ENCODE assay signal across 19 cellular contexts in genomic region chr6:157268396-157268795, GRCh38. TPM values are rescaled to one million over a fixed set of nuclear protein-coding genes. Genes with fewer than 3 reads are reported as not detected.
DNase-seq lines count a peak whose midpoint lies in the region; TF ChIP-seq lines count a peak whose summit lies in the region.
"Had no signal": no experiment of that assay in that cellular context is flagged by ENCODE, and none has a peak within 500 bp of the region (broad histone marks: within the 10 kb centered on the region; RNA-seq: fewer than 3 reads in every experiment).

No MANE protein-coding gene starts in this region.

- H2BK12ac ChIP-seq in neuronal stem cell (ENCODE audit: low read length), result no peak overlapping the region

- no peak for TF ChIP-seq CTCF in right atrium auricular region (IDR thresholded peaks at IDR 0.05)
- TF ChIP-seq CTCF in tibial artery (IDR thresholded peaks at IDR 0.05), result no peak

- H2BK15ac ChIP-seq in neuronal stem cell (ENCODE audit: low read length), result no peak overlapping the region

- H3K27me3 ChIP-seq in right atrium auricular region, result no peaks in the 10 kb centered on the region
- H3K27me3 ChIP-seq in neuronal stem cell (ENCODE audit: control insufficient read depth in 3 of 3, insufficient read depth in 3 of 3, low read depth in 1 of 3, low read length in 3 of 3), result peaks cover 0 to 21% (median 0%) of the 10 kb centered on the region in 3 experiments
- H3K27me3 ChIP-seq in tibial artery, result no peaks in the 10 kb centered on the region
- H3K27me3 ChIP-seq: BE2C had no signal

- intact Hi-C loops in tibial artery (cut with DNase I; ENCODE audit: low total_unique reads), result no loop called here

- H2BK120ac ChIP-seq in neuronal stem cell (ENCODE audit: low read depth, low read length), result no peak overlapping the region

- H2AK5ac ChIP-seq in neuronal stem cell (ENCODE audit: low read depth, low read length), result no peak overlapping the region

- H2BK5ac ChIP-seq in neuronal stem cell (ENCODE audit: low read length), result no peak overlapping the region

- H3K36me3 ChIP-seq in right atrium auricular region (no peaks in the 10 kb centered on the region), neuronal stem cell (replicated peaks in 1 of 2; ENCODE audit: control insufficient read depth in 2 of 2, insufficient read depth in 2 of 2, low read length in 2 of 2) (no peaks in the 10 kb centered on the region), tibial artery (no peaks in the 10 kb centered on the region)
- H3K36me3 ChIP-seq: BE2C had no signal

- WGBS in neuronal stem cell (ENCODE audit: extremely low coverage in 2 of 2, insufficient read length in 2 of 2, insufficient replicate concordance in 1 of 2), 2 donors, result no CpG with 5 or more reads among the region's 6 CpGs

- H3K4ac ChIP-seq in neuronal stem cell (ENCODE audit: low read length), result no peak overlapping the region

- no peak overlapping the region for H3K4me3 ChIP-seq in right atrium auricular region
- H3K4me3 ChIP-seq in neuronal stem cell (ENCODE audit: low read length in 2 of 2), result no peak overlapping the region
- no peak overlapping the region for H3K4me3 ChIP-seq in tibial artery

- no peaks in the 10 kb centered on the region for H3K9me3 ChIP-seq in right atrium auricular region
- H3K9me3 ChIP-seq in neuronal stem cell (replicated peaks in 1 of 2; ENCODE audit: control insufficient read depth in 2 of 2, insufficient read depth in 1 of 2, low read depth in 1 of 2, low read length in 2 of 2), result peaks cover 0 to 5% of the 10 kb centered on the region in 2 donors
- no peaks in the 10 kb centered on the region for H3K9me3 ChIP-seq in tibial artery
- H3K9me3 ChIP-seq: BE2C had no signal

- H3K4me1 ChIP-seq in right atrium auricular region, result peaks cover 0 to 18% of the 10 kb centered on the region in 2 donors
- H3K4me1 ChIP-seq in neuronal stem cell (ENCODE audit: control insufficient read depth in 2 of 2, insufficient read depth in 1 of 2, low read depth in 1 of 2, low read length in 2 of 2), result no peaks in the 10 kb centered on the region
- peaks cover 0 to 64% (median 38%) of the 10 kb centered on the region in 4 donors for H3K4me1 ChIP-seq in tibial artery

- H3K4me2 ChIP-seq in neuronal stem cell (ENCODE audit: insufficient read depth, low read length, poor library complexity, severe bottlenecking), result no peak overlapping the region
- H3K4me2 ChIP-seq: KMS-11 had no signal

- no peak overlapping the region for H4K91ac ChIP-seq in neuronal stem cell (ENCODE audit: low read depth, low read length, poor library complexity)

- H2AFZ ChIP-seq in neuronal stem cell (ENCODE audit: low read length), result no peak overlapping the region

- H3K14ac ChIP-seq in neuronal stem cell (ENCODE audit: low read length), result no peak overlapping the region

- no peak overlapping the region for H3K23ac ChIP-seq in neuronal stem cell (ENCODE audit: low read depth, low read length, poor library complexity)

- DNase-seq in activated effector memory CD4-positive, alpha-beta T cell treated with anti-CD3 and anti-CD28 coated beads, Interleukin-2, amount 50 U/mL, for 16 hours, result peak; percentile 36
- DNase-seq in activated effector memory CD4-positive, alpha-beta T cell treated with Interleukin-2 at 50 U/mL for 16 hours, result no peak
- DNase-seq in right atrium auricular region (ENCODE audit: low spot score) (no peak), neuronal stem cell (ENCODE audit: low spot score) (no peak), tibial artery (peak; percentile 12 to 41), Ammon's horn (ENCODE audit: low spot score) (no peak), DMS153 (lab: John Stamatoyannopoulos, UW) (no peak), HPDE6-E6E7 (ENCODE audit: extremely low spot score) (no peak)
- DNase-seq: 8988T; activated CD4-positive, alpha-beta T cell treated with anti-CD3 and anti-CD28 coated beads, Interleukin-2, amount 10 ng/mL, durations not matched to agents 24 days and 14 days; amygdala; BE2C; Calu3; effector CD4-positive, alpha-beta T cell; NCI-H1092 treated with DMSO at 0.1 percent for 48 hours; NCI-H510A; stimulated activated CD4-positive, alpha-beta T cell treated with anti-CD3 and anti-CD28 coated beads, Interleukin-15, amount 100 ng/mL, for 24 hours; trophoblast cell had no signal

- H4K8ac ChIP-seq in neuronal stem cell (ENCODE audit: low read depth, low read length), result no peak overlapping the region

- H3K27ac ChIP-seq in right atrium auricular region, result peak overlapping the region; percentile 63 to 69
- H3K27ac ChIP-seq in neuronal stem cell (replicated peaks; ENCODE audit: low read length), result no peak overlapping the region
- peak overlapping the region; percentile 69 to 78 for H3K27ac ChIP-seq in tibial artery
- H3K27ac ChIP-seq: KMS-11 had no signal

- peak overlapping the region; percentile 65 for H3K18ac ChIP-seq in neuronal stem cell (ENCODE audit: low read length)

- H3K9ac ChIP-seq in neuronal stem cell (ENCODE audit: low read depth, low read length, poor library complexity), result no peak overlapping the region
- H3K9ac ChIP-seq: KMS-11 had no signal

- no peaks in the 10 kb centered on the region for H3K79me1 ChIP-seq in neuronal stem cell (ENCODE audit: low read depth, low read length)

RNA-seq across cellular contexts. Expression of gene TMEM242, which starts 54.9 kb away (rescaled TPM):
- total RNA-seq in right atrium auricular region, result 1 to 10 TPM; 4.9 to 6.2 TPM
- 6.3 TPM for polyA plus RNA-seq in neuronal stem cell (2013, experiment 1 of 2)
- 6.7 TPM for polyA plus RNA-seq in neuronal stem cell (2013, experiment 2 of 2)

Comparison
In these comparisons a context has a peak if more than half of its experiments do, and no peak if none do; other contexts are left out.
1. DNase-seq: peak in activated effector memory CD4-positive, alpha-beta T cell treated with anti-CD3 and anti-CD28 coated beads, Interleukin-2, amount 50 U/mL, for 16 hours (single experiment) and tibial artery (2 of 2); none in activated effector memory CD4-positive, alpha-beta T cell treated with Interleukin-2 at 50 U/mL for 16 hours (single experiment), right atrium auricular region (single experiment), neuronal stem cell (single experiment), Ammon's horn (single experiment), DMS153 (single experiment) and HPDE6-E6E7 (single experiment).